In genomic region chr15:60803059-60803458, GRCh38 we compare ENCODE assay signal across 2 cellular contexts.
TF ChIP-seq lines count a peak whose summit lies in the region.

No MANE protein-coding gene starts in this region.

TF ChIP-seq in GM23338, 12 proteins besides CTCF, POLR2A, EP300 and RAD21 (continued from another document):
- TF ChIP-seq, protein P1, sequence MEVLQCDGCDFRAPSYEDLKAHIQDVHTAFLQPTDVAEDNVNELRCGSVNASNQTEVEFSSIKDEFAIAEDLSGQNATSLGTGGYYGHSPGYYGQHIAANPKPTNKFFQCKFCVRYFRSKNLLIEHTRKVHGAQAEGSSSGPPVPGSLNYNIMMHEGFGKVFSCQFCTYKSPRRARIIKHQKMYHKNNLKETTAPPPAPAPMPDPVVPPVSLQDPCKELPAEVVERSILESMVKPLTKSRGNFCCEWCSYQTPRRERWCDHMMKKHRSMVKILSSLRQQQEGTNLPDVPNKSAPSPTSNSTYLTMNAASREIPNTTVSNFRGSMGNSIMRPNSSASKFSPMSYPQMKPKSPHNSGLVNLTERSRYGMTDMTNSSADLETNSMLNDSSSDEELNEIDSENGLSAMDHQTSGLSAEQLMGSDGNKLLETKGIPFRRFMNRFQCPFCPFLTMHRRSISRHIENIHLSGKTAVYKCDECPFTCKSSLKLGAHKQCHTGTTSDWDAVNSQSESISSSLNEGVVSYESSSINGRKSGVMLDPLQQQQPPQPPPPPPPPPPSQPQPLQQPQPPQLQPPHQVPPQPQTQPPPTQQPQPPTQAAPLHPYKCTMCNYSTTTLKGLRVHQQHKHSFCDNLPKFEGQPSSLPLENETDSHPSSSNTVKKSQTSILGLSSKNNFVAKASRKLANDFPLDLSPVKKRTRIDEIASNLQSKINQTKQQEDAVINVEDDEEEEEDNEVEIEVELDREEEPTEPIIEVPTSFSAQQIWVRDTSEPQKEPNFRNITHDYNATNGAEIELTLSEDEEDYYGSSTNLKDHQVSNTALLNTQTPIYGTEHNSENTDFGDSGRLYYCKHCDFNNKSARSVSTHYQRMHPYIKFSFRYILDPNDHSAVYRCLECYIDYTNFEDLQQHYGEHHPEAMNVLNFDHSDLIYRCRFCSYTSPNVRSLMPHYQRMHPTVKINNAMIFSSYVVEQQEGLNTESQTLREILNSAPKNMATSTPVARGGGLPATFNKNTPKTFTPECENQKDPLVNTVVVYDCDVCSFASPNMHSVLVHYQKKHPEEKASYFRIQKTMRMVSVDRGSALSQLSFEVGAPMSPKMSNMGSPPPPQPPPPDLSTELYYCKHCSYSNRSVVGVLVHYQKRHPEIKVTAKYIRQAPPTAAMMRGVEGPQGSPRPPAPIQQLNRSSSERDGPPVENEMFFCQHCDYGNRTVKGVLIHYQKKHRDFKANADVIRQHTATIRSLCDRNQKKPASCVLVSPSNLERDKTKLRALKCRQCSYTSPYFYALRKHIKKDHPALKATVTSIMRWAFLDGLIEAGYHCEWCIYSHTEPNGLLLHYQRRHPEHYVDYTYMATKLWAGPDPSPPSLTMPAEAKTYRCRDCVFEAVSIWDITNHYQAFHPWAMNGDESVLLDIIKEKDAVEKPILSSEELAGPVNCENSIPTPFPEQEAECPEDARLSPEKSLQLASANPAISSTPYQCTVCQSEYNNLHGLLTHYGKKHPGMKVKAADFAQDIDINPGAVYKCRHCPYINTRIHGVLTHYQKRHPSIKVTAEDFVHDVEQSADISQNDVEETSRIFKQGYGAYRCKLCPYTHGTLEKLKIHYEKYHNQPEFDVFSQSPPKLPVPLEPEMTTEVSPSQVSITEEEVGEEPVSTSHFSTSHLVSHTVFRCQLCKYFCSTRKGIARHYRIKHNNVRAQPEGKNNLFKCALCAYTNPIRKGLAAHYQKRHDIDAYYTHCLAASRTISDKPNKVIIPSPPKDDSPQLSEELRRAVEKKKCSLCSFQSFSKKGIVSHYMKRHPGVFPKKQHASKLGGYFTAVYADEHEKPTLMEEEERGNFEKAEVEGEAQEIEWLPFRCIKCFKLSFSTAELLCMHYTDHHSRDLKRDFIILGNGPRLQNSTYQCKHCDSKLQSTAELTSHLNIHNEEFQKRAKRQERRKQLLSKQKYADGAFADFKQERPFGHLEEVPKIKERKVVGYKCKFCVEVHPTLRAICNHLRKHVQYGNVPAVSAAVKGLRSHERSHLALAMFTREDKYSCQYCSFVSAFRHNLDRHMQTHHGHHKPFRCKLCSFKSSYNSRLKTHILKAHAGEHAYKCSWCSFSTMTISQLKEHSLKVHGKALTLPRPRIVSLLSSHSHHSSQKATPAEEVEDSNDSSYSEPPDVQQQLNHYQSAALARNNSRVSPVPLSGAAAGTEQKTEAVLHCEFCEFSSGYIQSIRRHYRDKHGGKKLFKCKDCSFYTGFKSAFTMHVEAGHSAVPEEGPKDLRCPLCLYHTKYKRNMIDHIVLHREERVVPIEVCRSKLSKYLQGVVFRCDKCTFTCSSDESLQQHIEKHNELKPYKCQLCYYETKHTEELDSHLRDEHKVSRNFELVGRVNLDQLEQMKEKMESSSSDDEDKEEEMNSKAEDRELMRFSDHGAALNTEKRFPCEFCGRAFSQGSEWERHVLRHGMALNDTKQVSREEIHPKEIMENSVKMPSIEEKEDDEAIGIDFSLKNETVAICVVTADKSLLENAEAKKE (CRISPR knock-in tag; IDR thresholded peaks at IDR 0.05), result no peak
- no peak for TF ChIP-seq JUNB (IDR thresholded peaks at IDR 0.05; ENCODE audit: unreplicated experiment)
- no peak for TF ChIP-seq ZNF331 (CRISPR knock-in tag; IDR thresholded peaks at IDR 0.05; ENCODE audit: low read depth)
- TF ChIP-seq EZH2 (IDR thresholded peaks at IDR 0.05; ENCODE audit: low read depth, unreplicated experiment), result no peak
- TF ChIP-seq, protein P2, sequence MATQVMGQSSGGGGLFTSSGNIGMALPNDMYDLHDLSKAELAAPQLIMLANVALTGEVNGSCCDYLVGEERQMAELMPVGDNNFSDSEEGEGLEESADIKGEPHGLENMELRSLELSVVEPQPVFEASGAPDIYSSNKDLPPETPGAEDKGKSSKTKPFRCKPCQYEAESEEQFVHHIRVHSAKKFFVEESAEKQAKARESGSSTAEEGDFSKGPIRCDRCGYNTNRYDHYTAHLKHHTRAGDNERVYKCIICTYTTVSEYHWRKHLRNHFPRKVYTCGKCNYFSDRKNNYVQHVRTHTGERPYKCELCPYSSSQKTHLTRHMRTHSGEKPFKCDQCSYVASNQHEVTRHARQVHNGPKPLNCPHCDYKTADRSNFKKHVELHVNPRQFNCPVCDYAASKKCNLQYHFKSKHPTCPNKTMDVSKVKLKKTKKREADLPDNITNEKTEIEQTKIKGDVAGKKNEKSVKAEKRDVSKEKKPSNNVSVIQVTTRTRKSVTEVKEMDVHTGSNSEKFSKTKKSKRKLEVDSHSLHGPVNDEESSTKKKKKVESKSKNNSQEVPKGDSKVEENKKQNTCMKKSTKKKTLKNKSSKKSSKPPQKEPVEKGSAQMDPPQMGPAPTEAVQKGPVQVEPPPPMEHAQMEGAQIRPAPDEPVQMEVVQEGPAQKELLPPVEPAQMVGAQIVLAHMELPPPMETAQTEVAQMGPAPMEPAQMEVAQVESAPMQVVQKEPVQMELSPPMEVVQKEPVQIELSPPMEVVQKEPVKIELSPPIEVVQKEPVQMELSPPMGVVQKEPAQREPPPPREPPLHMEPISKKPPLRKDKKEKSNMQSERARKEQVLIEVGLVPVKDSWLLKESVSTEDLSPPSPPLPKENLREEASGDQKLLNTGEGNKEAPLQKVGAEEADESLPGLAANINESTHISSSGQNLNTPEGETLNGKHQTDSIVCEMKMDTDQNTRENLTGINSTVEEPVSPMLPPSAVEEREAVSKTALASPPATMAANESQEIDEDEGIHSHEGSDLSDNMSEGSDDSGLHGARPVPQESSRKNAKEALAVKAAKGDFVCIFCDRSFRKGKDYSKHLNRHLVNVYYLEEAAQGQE (IDR thresholded peaks at IDR 0.05; ENCODE audit: unreplicated experiment), result no peak
- no peak for TF ChIP-seq ZNF114 (CRISPR knock-in tag; IDR thresholded peaks at IDR 0.05)
- no peak for TF ChIP-seq STAT1 (IDR thresholded peaks at IDR 0.05; ENCODE audit: unreplicated experiment)
- TF ChIP-seq NANOG (IDR thresholded peaks at IDR 0.05; ENCODE audit: borderline replicate concordance), result no peak

TF ChIP-seq in WTC11, 78 proteins besides CTCF, POLR2A, EP300 and RAD21 (continued from another document):
- no peak for TF ChIP-seq ERG (CRISPR knock-in tag; IDR thresholded peaks at IDR 0.05)
- TF ChIP-seq GRHL2 (CRISPR knock-in tag; IDR thresholded peaks at IDR 0.05; ENCODE audit: insufficient replicate concordance, severe bottlenecking), result no peak
- TF ChIP-seq ARID4B (CRISPR knock-in tag; IDR thresholded peaks at IDR 0.05; ENCODE audit: borderline replicate concordance), result no peak
- TF ChIP-seq ESRRA (CRISPR knock-in tag; IDR thresholded peaks at IDR 0.05; ENCODE audit: borderline replicate concordance), result no peak
- no peak for TF ChIP-seq MYBL2 (CRISPR knock-in tag; IDR thresholded peaks at IDR 0.05)
